In genomic region chr15:85741662-85742061, GRCh38 we compare ENCODE assay signal across 20 cellular contexts. TPM values are rescaled to one million over a fixed set of nuclear protein-coding genes. Genes with fewer than 3 reads are reported as not detected.
DNase-seq lines count a peak whose midpoint lies in the region; TF ChIP-seq lines count a peak whose summit lies in the region.
"Had no signal": no experiment of that assay in that cellular context is flagged by ENCODE, and none has a peak within 500 bp of the region (broad histone marks: within the 10 kb centered on the region; RNA-seq: fewer than 3 reads in every experiment).

No MANE protein-coding gene starts in this region.

- TF ChIP-seq CTCF in left ventricle myocardium inferior (IDR thresholded peaks at IDR 0.05; ENCODE audit: borderline replicate concordance) (no peak), brain (conservative IDR thresholded peaks at IDR 0.05) (no peak), nephron progenitor cell (IDR thresholded peaks at IDR 0.05) (no peak), uterus (IDR thresholded peaks at IDR 0.05) (no peak)

- peaks cover 91% of the 10 kb centered on the region for H3K36me3 ChIP-seq in left ventricle myocardium inferior
- H3K36me3 ChIP-seq in uterus, result no peaks in the 10 kb centered on the region

- H3K27me3 Mint-ChIP-seq in brain (no peaks in the 10 kb centered on the region), nephron progenitor cell (ENCODE audit: low read depth, poor library complexity) (no peaks in the 10 kb centered on the region)

- H3K4me1 ChIP-seq in left ventricle myocardium inferior (peaks cover 53% of the 10 kb centered on the region), uterus (peaks cover 0 to 7% of the 10 kb centered on the region in 2 donors)

- no peak for TF ChIP-seq POLR2A in uterus (IDR thresholded peaks at IDR 0.05)

- H3K4me1 Mint-ChIP-seq in brain, result peaks cover 68% of the 10 kb centered on the region
- H3K4me1 Mint-ChIP-seq in nephron progenitor cell, result peaks cover 19% of the 10 kb centered on the region

- DNase-seq in left ventricle myocardium inferior, result no peak
- DNase-seq in cardiac septum (ENCODE audit: low spot score), result no peak
- no peak for DNase-seq in nephron progenitor cell
- peak in 1 of 2 donors; percentile 14 for DNase-seq in uterus
- DNase-seq in NCI-H510A treated with DMSO at 0.1 percent for 48 hours (lab: John Stamatoyannopoulos, UW), result no peak
- no peak for DNase-seq in NCI-H1694 (lab: John Stamatoyannopoulos, UW)
- DNase-seq: activated CD4-positive, alpha-beta T cell treated with anti-CD3 and anti-CD28 coated beads, Interleukin-2, amount 50 U/mL, for 48 hours; DMS53; islet precursor cell; MG63; NCI-H1436 treated with DMSO at 0.1 percent for 48 hours; NCI-H774; SIG-M5; small intestine; stimulated activated CD4-positive, alpha-beta T cell treated with anti-CD3 and anti-CD28 coated beads, Interleukin-4, amount 100 ng/mL, for 1 hour; T-helper 1 cell had no signal

- H3K36me3 Mint-ChIP-seq in brain, result peaks cover 90% of the 10 kb centered on the region
- peaks cover 87% of the 10 kb centered on the region for H3K36me3 Mint-ChIP-seq in nephron progenitor cell (ENCODE audit: low read depth)

- H3K4me3 Mint-ChIP-seq in brain (peak overlapping the region in 1 of 5 experiments; percentile 52), nephron progenitor cell (no peak overlapping the region)
- H3K4me3 Mint-ChIP-seq: CD8-positive, alpha-beta T cell had no signal

- intact Hi-C loops in left ventricle myocardium inferior (cut with micrococcal nuclease), result no loop called here
- intact Hi-C loops in cardiac septum (cut with DNase I), result no loop called here
- intact Hi-C loops in uterus (cut with DNase I; ENCODE audit: low total_unique reads), result no loop called here

- no peak overlapping the region for H3K4me3 ChIP-seq in left ventricle myocardium inferior
- no peak overlapping the region for H3K4me3 ChIP-seq in uterus
- H3K4me3 ChIP-seq: lung, MG63, suprapubic skin had no signal

- H3K27ac Mint-ChIP-seq in brain (peak overlapping the region; percentile 39 to 90 (median 84)), nephron progenitor cell (peak overlapping the region; percentile 87)
- H3K27ac Mint-ChIP-seq: CD8-positive, alpha-beta T cell had no signal

- no peaks in the 10 kb centered on the region for H3K9me3 Mint-ChIP-seq in brain
- no peaks in the 10 kb centered on the region for H3K9me3 Mint-ChIP-seq in nephron progenitor cell
- H3K9me3 Mint-ChIP-seq: CD8-positive, alpha-beta T cell had no signal

- H3K27me3 ChIP-seq in left ventricle myocardium inferior (ENCODE audit: low read depth) (no peaks in the 10 kb centered on the region), uterus (no peaks in the 10 kb centered on the region)
- H3K27me3 ChIP-seq: MG63, suprapubic skin had no signal

- H3K27ac ChIP-seq in left ventricle myocardium inferior (replicated peaks), result peak overlapping the region; percentile 25
- H3K27ac ChIP-seq in uterus, result peak overlapping the region; percentile 58 to 62
- H3K27ac ChIP-seq: suprapubic skin had no signal

- H3K9me3 ChIP-seq in left ventricle myocardium inferior (replicated peaks), result no peaks in the 10 kb centered on the region
- H3K9me3 ChIP-seq in uterus, result no peaks in the 10 kb centered on the region
- H3K9me3 ChIP-seq: MG63, suprapubic skin had no signal

RNA-seq across cellular contexts. Expression of gene KLHL25, which starts 53.1 kb away (rescaled TPM):
- total RNA-seq in left ventricle myocardium inferior, result 4.0 TPM
- total RNA-seq in cardiac septum, result 5.1 TPM
- 14.7 TPM for polyA plus RNA-seq in brain (ENCODE audit: insufficient read depth, low read depth, low replicate concordance)
- 10 to 100 TPM in 2 of 4 donors, 1 to 10 TPM in 2; 6.2 to 19.5 (median 11.9) TPM for total RNA-seq in uterus
